Comparison of ENCODE assay signal across 9 cellular contexts in genomic region chr12:132275110-132275531, GRCh38. TPM values are rescaled to one million over a fixed set of nuclear protein-coding genes. Genes with fewer than 3 reads are reported as not detected.
DNase-seq lines count a peak whose midpoint lies in the region; ATAC-seq and TF ChIP-seq lines count a peak whose summit lies in the region.
"Had no signal": no experiment of that assay in that cellular context is flagged by ENCODE, and none has a peak within 500 bp of the region (broad histone marks: within the 10 kb centered on the region; RNA-seq: fewer than 3 reads in every experiment).

No MANE protein-coding gene starts in this region.

- H4K20me1 ChIP-seq in mammary epithelial cell (ENCODE audit: insufficient read depth, low read length) = no peaks in the 10 kb centered on the region
- H4K20me1 ChIP-seq: BLaER1 had no signal

- no peak overlapping the region for H3K4me3 ChIP-seq in mammary epithelial cell (replicated peaks in 1 of 3; ENCODE audit: insufficient read depth in 1 of 3, low read depth in 2 of 3, low read length in 3 of 3)
- peak overlapping the region; percentile 18 for H3K4me3 ChIP-seq in NT2/D1 (ENCODE audit: insufficient read length, low read depth)
- no peak overlapping the region for H3K4me3 ChIP-seq in foreskin fibroblast (ENCODE audit: low read depth in 1 of 2, low read length in 2 of 2)
- H3K4me3 ChIP-seq: BLaER1 had no signal

- H3K4me2 ChIP-seq in mammary epithelial cell (ENCODE audit: insufficient read depth, low read depth, low read length) = no peak overlapping the region
- H3K4me2 ChIP-seq: BLaER1 had no signal

- no peak overlapping the region for H2AFZ ChIP-seq in mammary epithelial cell (ENCODE audit: low read depth, low read length)

- H3K9me3 ChIP-seq in mammary epithelial cell (replicated peaks; ENCODE audit: insufficient read depth, low read length) (no peaks in the 10 kb centered on the region), NT2/D1 (ENCODE audit: insufficient read depth, low read length) (no peaks in the 10 kb centered on the region)
- H3K9me3 ChIP-seq: BLaER1 had no signal

- no peak overlapping the region for H3K9ac ChIP-seq in mammary epithelial cell (ENCODE audit: insufficient read depth, low read length)
- H3K9ac ChIP-seq in NT2/D1 (ENCODE audit: insufficient read length, low read depth) = peak overlapping the region; percentile 44
- H3K9ac ChIP-seq: BLaER1 had no signal

- POLR2A ChIA-PET in MCF 10A (lab: Yijun Ruan, JAX) = no interaction called here

- ATAC-seq in GM18511 (IDR thresholded peaks at IDR 0.05; ENCODE audit: unreplicated experiment) (no peak), GM21576 (IDR thresholded peaks at IDR 0.05; ENCODE audit: unreplicated experiment) (no peak)

- no peak overlapping the region for H3K27ac Mint-ChIP-seq in MCF 10A (ENCODE audit: low read depth, unreplicated experiment)

- H3K79me2 ChIP-seq in mammary epithelial cell (ENCODE audit: insufficient read depth, low read length) = no peaks in the 10 kb centered on the region

- CTCF ChIA-PET in MCF 10A (lab: Yijun Ruan, JAX) = interaction anchor here (0.5 to 2.0 kb wide), 3 partner anchors 8 to 39 kb away, joined by 3 to 5 read pairs (median 3); no protein-coding TSS in a partner anchor
- CTCF ChIA-PET in mammary epithelial cell (lab: Charles Lee; ENCODE audit: low non-redundant PET) = no interaction called here

- H3K9me3 Mint-ChIP-seq in MCF 10A (ENCODE audit: unreplicated experiment) = no peaks in the 10 kb centered on the region

- dilution Hi-C loops in mammary epithelial cell (cut with HindIII; ENCODE audit: low sequenced_read_pairs) = loop anchor here (10.0 kb wide), 1 partner anchor 50 kb away; the partner anchor contains the start of gene GALNT9

- no peaks in the 10 kb centered on the region for H3K4me1 ChIP-seq in mammary epithelial cell (ENCODE audit: insufficient read depth, low read length)
- peaks cover 29% of the 10 kb centered on the region for H3K4me1 ChIP-seq in NT2/D1 (ENCODE audit: insufficient read depth, insufficient read length)

- WGBS in mammary epithelial cell (ENCODE audit: low coverage, missing lambda C conversion rate) = 69% methylated on average over 10 of the region's 13 CpGs

- H3K4me1 Mint-ChIP-seq in MCF 10A (ENCODE audit: insufficient read depth, unreplicated experiment) = peaks cover 6% of the 10 kb centered on the region

- H3K27ac ChIP-seq in mammary epithelial cell (ENCODE audit: insufficient read depth, low read depth, low read length) = no peak overlapping the region
- H3K27ac ChIP-seq: BLaER1 had no signal

- no peaks in the 10 kb centered on the region for H3K27me3 Mint-ChIP-seq in MCF 10A (ENCODE audit: insufficient read depth, unreplicated experiment)

- H3K36me3 ChIP-seq in mammary epithelial cell (ENCODE audit: insufficient read depth, low read length) = no peaks in the 10 kb centered on the region
- no peaks in the 10 kb centered on the region for H3K36me3 ChIP-seq in NT2/D1 (ENCODE audit: insufficient read depth, insufficient read length, low read length)
- H3K36me3 ChIP-seq: BLaER1 had no signal

- H3K27me3 ChIP-seq in mammary epithelial cell (ENCODE audit: insufficient read depth, low read length) (peaks cover 2% of the 10 kb centered on the region), NT2/D1 (ENCODE audit: insufficient read depth, insufficient read length) (peaks cover 13% of the 10 kb centered on the region)

- H3K4me3 Mint-ChIP-seq in MCF 10A (ENCODE audit: unreplicated experiment) = no peak overlapping the region

- BruUV-seq in MCF 10A (replicated peaks; lab: Mats Ljungman, UMichigan) (no TSS peak), mammary epithelial cell (replicated peaks; lab: Mats Ljungman, UMichigan) (no TSS peak)

- in situ Hi-C loops in mammary epithelial cell (cut with MboI; ENCODE audit: low sequenced_read_pairs in 2 of 2) = no loop called here

- intact Hi-C loops in MCF 10A (cut with micrococcal nuclease) = no loop called here
- intact Hi-C loops in mammary epithelial cell (cut with micrococcal nuclease) = loop anchor here (10.0 kb wide), 1 partner anchor 90 kb away; no protein-coding TSS in a partner anchor

- TF ChIP-seq CTCF in MCF 10A (IDR thresholded peaks at IDR 0.05; ENCODE audit: unreplicated experiment) (no peak), mammary epithelial cell (conservative IDR thresholded peaks at IDR 0.05 in 1 of 2, IDR thresholded peaks at IDR 0.05 in 1 of 2; ENCODE audit: extremely low read depth in 1 of 2, insufficient read depth in 1 of 2, low read depth in 1 of 2, low read length in 2 of 2) (no peak), foreskin fibroblast (IDR thresholded peaks at IDR 0.05; ENCODE audit: low read depth, low read length) (no peak)

- DNase-seq in MCF 10A (ENCODE audit: unreplicated experiment) (peak; percentile 72), mammary epithelial cell (no peak), NT2/D1 (ENCODE audit: low read depth, low spot score) (peak; percentile 39), foreskin fibroblast (peak; percentile 21 to 23), superior temporal gyrus (ENCODE audit: extremely low spot score) (peak; percentile 45), CD1c-positive myeloid dendritic cell (ENCODE audit: extremely low spot score) (no peak)

- no peaks in the 10 kb centered on the region for H3K36me3 Mint-ChIP-seq in MCF 10A (ENCODE audit: insufficient read depth, unreplicated experiment)

RNA-seq across cellular contexts. Expression of gene GALNT9, which starts 54.3 kb away (rescaled TPM):
- total RNA-seq in MCF 10A (2022) = 3.2 and 4.4 TPM in 2 replicates
- not detected for total RNA-seq in mammary epithelial cell
- polyA plus RNA-seq in mammary epithelial cell = not detected
- not detected for polyA minus RNA-seq in mammary epithelial cell

Comparison
In these comparisons a context has a peak if more than half of its experiments do, and no peak if none do; other contexts are left out.
1. DNase-seq: peak in MCF 10A (single experiment), NT2/D1 (single experiment), foreskin fibroblast (2 of 2) and superior temporal gyrus (single experiment); none in mammary epithelial cell (single experiment) and CD1c-positive myeloid dendritic cell (single experiment).